Comparison of ENCODE assay signal across 8 cellular contexts in genomic region chr3:45689787-45690145, GRCh38. TPM values are rescaled to one million over a fixed set of nuclear protein-coding genes. Genes with fewer than 3 reads are reported as not detected.
DNase-seq lines count a peak whose midpoint lies in the region; ATAC-seq, FAIRE-seq and TF ChIP-seq lines count a peak whose summit lies in the region.

No MANE protein-coding gene starts in this region.

- peaks cover 2% of the 10 kb centered on the region for H3K9me3 Mint-ChIP-seq in CD4-positive, alpha-beta T cell
- peaks cover 5% of the 10 kb centered on the region for H3K9me3 Mint-ChIP-seq in neural progenitor cell

- peak overlapping the region; percentile 71; the same call in 1 of the 2 replicates for H4K8ac ChIP-seq in H1 (ENCODE audit: extremely low read depth, insufficient read depth, low read length)

- H3K9me3 ChIP-seq in CD4-positive, alpha-beta T cell (ENCODE audit: control insufficient read depth, low read length): no peaks in the 10 kb centered on the region
- no peaks in the 10 kb centered on the region for H3K9me3 ChIP-seq in OCI-LY1 (ENCODE audit: low read length)
- H3K9me3 ChIP-seq in H1 (ENCODE audit: insufficient read depth in 2 of 2, low read depth in 1 of 2, low read length in 1 of 2): no peaks in the 10 kb centered on the region
- no peaks in the 10 kb centered on the region for H3K9me3 ChIP-seq in neural progenitor cell (ENCODE audit: low read depth)

- H2BK120ac ChIP-seq in H1 (replicated peaks; ENCODE audit: low read depth, low read length): no peak overlapping the region

- WGBS in H1 (ENCODE audit: extremely low coverage in 1 of 2, insufficient coverage in 1 of 2, insufficient read length in 1 of 2, insufficient replicate concordance in 2 of 2, low coverage in 1 of 2, low lambda C conversion rate in 2 of 2, missing lambda C conversion rate in 1 of 2), 2 experiments: 8% methylated on average over 8 of the region's 8 CpGs; no CpG with 5 or more reads in 1 of the 2 experiments

- H2AFZ ChIP-seq in OCI-LY1 (ENCODE audit: low read length): no peak overlapping the region
- no peak overlapping the region for H2AFZ ChIP-seq in H1 (ENCODE audit: low read length)
- H2AFZ ChIP-seq in neural progenitor cell (replicated peaks): peak overlapping the region; percentile 55

- H3K27me3 Mint-ChIP-seq in CD4-positive, alpha-beta T cell: peaks cover 7% of the 10 kb centered on the region
- H3K27me3 Mint-ChIP-seq in neural progenitor cell (ENCODE audit: insufficient read depth, low read depth): peaks cover 10% of the 10 kb centered on the region

- peak overlapping the region; percentile 63 for H4K5ac ChIP-seq in H1 (ENCODE audit: insufficient read length, low read depth, low read length)

- H3K4me2 ChIP-seq in OCI-LY1 (ENCODE audit: low read length): peak overlapping the region; percentile 95
- H3K4me2 ChIP-seq in H1 (ENCODE audit: insufficient read depth in 1 of 2, low read depth in 2 of 2, low read length in 2 of 2): peak overlapping the region; percentile 78 to 94
- H3K4me2 ChIP-seq in neural progenitor cell: peak overlapping the region; percentile 86

- TF ChIP-seq RAD21 in H1 (IDR thresholded peaks at IDR 0.05 in 1 of 2, conservative IDR thresholded peaks at IDR 0.05 in 1 of 2; ENCODE audit: low read depth in 2 of 2, low read length in 2 of 2): no peak

- peaks cover 7% of the 10 kb centered on the region for H3K79me1 ChIP-seq in H1 (ENCODE audit: low read depth, low read length)

- no peak overlapping the region for H3K23ac ChIP-seq in H1 (ENCODE audit: insufficient read length)

- POLR2A ChIA-PET in CD4-positive, alpha-beta T cell (lab: Charles Lee): interaction anchor here (0.6 to 4.2 kb wide), 18 partner anchors 10 to 1823 kb away, joined by 3 to 26 read pairs (median 4); partner anchors contain the start of genes LIMD1 and TCAIM
- POLR2A ChIA-PET in H1 (lab: Charles Lee; ENCODE audit: partially characterized antibody): interaction anchor here (1.0 to 8.5 kb wide), 7 partner anchors 11 to 58 kb away, joined by 3 to 88 read pairs (median 5); no protein-coding TSS in a partner anchor

- no peak overlapping the region for H2BK5ac ChIP-seq in H1 (ENCODE audit: low read depth, low read length)

- no peak overlapping the region for H2AK5ac ChIP-seq in H1 (ENCODE audit: low read depth, low read length)

- 0 out of 2 replicates have a peak overlapping the region, but pooled peaks have one; percentile 36 for H3K18ac ChIP-seq in H1 (ENCODE audit: extremely low read depth, low read length)

- peaks cover 41% of the 10 kb centered on the region for H3K79me2 ChIP-seq in OCI-LY1 (ENCODE audit: insufficient read depth, low read length)
- H3K79me2 ChIP-seq in H1 (ENCODE audit: control insufficient read depth in 1 of 2, insufficient read depth in 2 of 2, low read length in 2 of 2): peaks cover 33 to 53% of the 10 kb centered on the region in 2 experiments
- H3K79me2 ChIP-seq in neural progenitor cell (ENCODE audit: low read depth): peaks cover 55% of the 10 kb centered on the region

- H2BK12ac ChIP-seq in H1 (ENCODE audit: low read depth, low read length): no peak overlapping the region

- no peaks in the 10 kb centered on the region for H4K20me1 ChIP-seq in OCI-LY1 (ENCODE audit: insufficient read depth, low read length)
- H4K20me1 ChIP-seq in H1 (replicated peaks in 1 of 2; ENCODE audit: control insufficient read depth in 1 of 2, insufficient read depth in 2 of 2, low read length in 2 of 2): peaks cover 0 to 11% of the 10 kb centered on the region in 2 experiments
- peaks cover 37% of the 10 kb centered on the region for H4K20me1 ChIP-seq in neural progenitor cell (ENCODE audit: low read depth)

- H3K36me3 ChIP-seq in OCI-LY1 (ENCODE audit: insufficient read depth, low read length) (peaks cover 15% of the 10 kb centered on the region; the same call in 1 of the 2 replicates), H1 (ENCODE audit: control insufficient read depth in 2 of 4, insufficient read depth in 4 of 4, low read length in 3 of 4) (peaks cover 0 to 6% (median 1%) of the 10 kb centered on the region in 4 experiments; a peak in 2 of 8 replicates), neural progenitor cell (no peaks in the 10 kb centered on the region)

- DNase-seq in CD4-positive, alpha-beta T cell: no peak
- DNase-seq in H1 (ENCODE audit: low read depth in 1 of 2, low spot score in 2 of 2) (no peak), neural progenitor cell (ENCODE audit: low spot score) (no peak), DMS53 treated with DMSO at 0.1 percent for 48 hours (lab: John Stamatoyannopoulos, UW; ENCODE audit: unreplicated experiment) (no peak), NCI-H510A (lab: John Stamatoyannopoulos, UW) (no peak)
- DNase-seq in activated CD4-positive, CD25-positive, alpha-beta regulatory T cell (lab: John Stamatoyannopoulos, UW): no peak

- peak overlapping the region; percentile 62 for H3K4ac ChIP-seq in H1 (replicated peaks; ENCODE audit: insufficient read length, low read depth, low read length)

- peak overlapping the region; percentile 96 for H3K9ac ChIP-seq in OCI-LY1 (ENCODE audit: low read length)
- H3K9ac ChIP-seq in H1 (replicated peaks in 1 of 4; ENCODE audit: extremely low read depth in 1 of 4, low read depth in 3 of 4, low read length in 3 of 4): peak overlapping the region; percentile 76 to 94 (median 84)
- peak overlapping the region; percentile 95 for H3K9ac ChIP-seq in neural progenitor cell

- TF ChIP-seq CTCF in CD4-positive, alpha-beta T cell (IDR thresholded peaks at IDR 0.05): no peak
- TF ChIP-seq CTCF in OCI-LY1 (IDR thresholded peaks at IDR 0.05; ENCODE audit: low read length) (no peak), H1 (IDR thresholded peaks at IDR 0.05; ENCODE audit: control extremely low read depth in 1 of 3, insufficient read depth in 1 of 3, low read depth in 1 of 3, low read length in 3 of 3) (no peak), neural progenitor cell (IDR thresholded peaks at IDR 0.05) (no peak)

- CTCF ChIA-PET in CD4-positive, alpha-beta T cell (lab: Charles Lee): interaction anchor here (1.4 to 3.6 kb wide), 4 partner anchors 15 to 92 kb away, joined by 3 to 27 read pairs (median 8); no protein-coding TSS in a partner anchor
- CTCF ChIA-PET in H1 (lab: Charles Lee; ENCODE audit: partially characterized antibody): interaction anchor here (0.7 to 1.6 kb wide), 6 partner anchors 12 to 479 kb away, joined by 3 to 11 read pairs (median 4); no protein-coding TSS in a partner anchor

- no peaks in the 10 kb centered on the region for H3K27me3 ChIP-seq in CD4-positive, alpha-beta T cell (ENCODE audit: control insufficient read depth, insufficient read depth, low read length)
- H3K27me3 ChIP-seq in OCI-LY1 (ENCODE audit: insufficient read depth, low read length) (no peaks in the 10 kb centered on the region), H1 (replicated peaks in 1 of 4; ENCODE audit: control insufficient read depth in 3 of 4, extremely low read depth in 1 of 4, insufficient read depth in 3 of 4, low read length in 3 of 4) (no peaks in the 10 kb centered on the region), neural progenitor cell (no peaks in the 10 kb centered on the region)

- peak overlapping the region; percentile 91 for H3K27ac ChIP-seq in CD4-positive, alpha-beta T cell (ENCODE audit: low read depth, low read length)
- H3K27ac ChIP-seq in OCI-LY1 (ENCODE audit: low read depth, low read length, poor library complexity, severe bottlenecking): peak overlapping the region; percentile 63
- H3K27ac ChIP-seq in H1 (ENCODE audit: low read depth, low read length): peak overlapping the region; percentile 81; the same call in 1 of the 2 replicates
- H3K27ac ChIP-seq in neural progenitor cell: peak overlapping the region; percentile 90

- no peak overlapping the region for H2BK15ac ChIP-seq in H1 (ENCODE audit: low read length)

- peak overlapping the region; percentile 99 for H3K27ac Mint-ChIP-seq in CD4-positive, alpha-beta T cell
- peak overlapping the region; percentile 80 for H3K27ac Mint-ChIP-seq in neural progenitor cell

- H4K91ac ChIP-seq in H1 (replicated peaks; ENCODE audit: insufficient read length, low read length): no peak overlapping the region

- peaks cover 71% of the 10 kb centered on the region for H3K4me1 Mint-ChIP-seq in CD4-positive, alpha-beta T cell (ENCODE audit: low read depth)
- H3K4me1 Mint-ChIP-seq in neural progenitor cell: peaks cover 23% of the 10 kb centered on the region

- H3K9me2 ChIP-seq in OCI-LY1 (ENCODE audit: low read depth, low read length): no peaks in the 10 kb centered on the region

- TF ChIP-seq POLR2A in H1 (IDR thresholded peaks at IDR 0.05; ENCODE audit: control extremely low read depth in 1 of 2, low read depth in 2 of 2, low read length in 2 of 2): no peak

- FAIRE-seq in H1 (lab: Jason Lieb, UNC): no peak

- H3K4me1 ChIP-seq in OCI-LY1 (ENCODE audit: insufficient read depth, low read length, severe bottlenecking) (peaks cover 45% of the 10 kb centered on the region), H1 (replicated peaks in 1 of 4; ENCODE audit: control insufficient read depth in 3 of 4, insufficient read depth in 4 of 4, low read length in 3 of 4) (peaks cover 6 to 24% (median 9%) of the 10 kb centered on the region in 4 experiments; a peak in 6 of 7 replicates), neural progenitor cell (peaks cover 10% of the 10 kb centered on the region)

- no peak for ATAC-seq in CD4-positive, alpha-beta T cell (ENCODE audit: poor library complexity)
- ATAC-seq in HG03095 (IDR thresholded peaks at IDR 0.05; ENCODE audit: unreplicated experiment): no peak

- intact Hi-C loops in CD4-positive, alpha-beta T cell (cut with DNase I, micrococcal nuclease): loop anchor here in 1 of 2 experiments (5.0 kb wide), 1 partner anchor 153 kb away; the partner anchor contains the start of gene LZTFL1

- no peak overlapping the region for H3K56ac ChIP-seq in H1 (replicated peaks; ENCODE audit: insufficient read length, low read depth, low read length)

- peaks cover 14% of the 10 kb centered on the region for H3K23me2 ChIP-seq in H1 (ENCODE audit: low read depth, low read length)

- H3F3A ChIP-seq in OCI-LY1 (ENCODE audit: insufficient read depth, low read length): no peaks in the 10 kb centered on the region
- peaks cover 19% of the 10 kb centered on the region for H3F3A ChIP-seq in neural progenitor cell (ENCODE audit: low read depth)

- H2BK20ac ChIP-seq in H1 (ENCODE audit: low read length): no peak overlapping the region

- TF ChIP-seq EP300 in H1 (IDR thresholded peaks at IDR 0.05; ENCODE audit: borderline replicate concordance in 1 of 2, low read depth in 2 of 2, low read length in 2 of 2): no peak

- peaks cover 62% of the 10 kb centered on the region for H3K36me3 Mint-ChIP-seq in CD4-positive, alpha-beta T cell (ENCODE audit: low read depth)
- H3K36me3 Mint-ChIP-seq in neural progenitor cell: peaks cover 11% of the 10 kb centered on the region

- peak overlapping the region; percentile 94 for H3K4me3 Mint-ChIP-seq in CD4-positive, alpha-beta T cell
- H3K4me3 Mint-ChIP-seq in neural progenitor cell: peak overlapping the region; percentile 87

- no peak overlapping the region for H3K14ac ChIP-seq in H1 (ENCODE audit: insufficient read length)

- H3K4me3 ChIP-seq in OCI-LY1 (ENCODE audit: low read depth, low read length, poor library complexity, severe bottlenecking): peak overlapping the region; percentile 95
- peak overlapping the region; percentile 61 to 86 (median 78) for H3K4me3 ChIP-seq in H1 (ENCODE audit: extremely low read depth in 1 of 4, insufficient read depth in 2 of 4, low read depth in 3 of 4, low read length in 4 of 4)
- peak overlapping the region; percentile 90 for H3K4me3 ChIP-seq in neural progenitor cell

RNA-seq across cellular contexts. Expression of gene SACM1L, which starts 0.6 kb away (rescaled TPM):
- total RNA-seq in CD4-positive, alpha-beta T cell: 10 to 100 TPM; 41.9 to 44.3 TPM
- 59.7 and 61.0 TPM in 2 replicates for total RNA-seq in H1 (2021; fragmentation: NEBNext Ultra II Directional; extraction: Animal tissue kit (Norgen Biotek cat#: 25700))
- 12.6 and 20.1 TPM in 2 replicates for polyA plus RNA-seq in H1 (2011; rRNA removed)
- 26.3 TPM for polyA plus RNA-seq in H1 (2011; cell fraction: cytosol; rRNA removed)
- polyA plus RNA-seq in H1 (2011; cell fraction: nucleus; rRNA removed): 19.6 TPM
- 32.3 to 54.1 TPM (median 35.9 TPM) in 4 replicates for polyA plus RNA-seq in H1 (2012, experiment 1 of 2)
- 2.9 TPM for polyA plus RNA-seq in H1 (2012, experiment 2 of 2)
- 35.0 TPM for polyA plus RNA-seq in H1 (2013, experiment 1 of 2)
- 32.1 TPM for polyA plus RNA-seq in H1 (2013, experiment 2 of 2)
- 37.4 and 48.7 TPM in 2 replicates for polyA minus RNA-seq in H1 (2011; rRNA and poly(A)+ RNA removed)
- 49.0 TPM for polyA minus RNA-seq in H1 (2011; cell fraction: cytosol; rRNA and poly(A)+ RNA removed)
- polyA minus RNA-seq in H1 (2011; cell fraction: nucleus; rRNA and poly(A)+ RNA removed): 59.5 TPM
- 46.7 and 61.8 TPM in 2 replicates for total RNA-seq in neural progenitor cell (ENCODE audit: low replicate concordance)
